In genomic region chr7:110850239-110850638, GRCh38 we compare ENCODE assay signal across 26 cellular contexts.
"Had no signal": no experiment of that assay in that cellular context is flagged by ENCODE, and none has a peak within 500 bp of the region (broad histone marks: within the 10 kb centered on the region; RNA-seq: fewer than 3 reads in every experiment).

No MANE protein-coding gene starts in this region.

- ATAC-seq: natural killer cell; psoas muscle; right cardiac atrium; right lobe of liver; stimulated activated effector memory CD8-positive, alpha-beta T cell treated with anti-CD3 and anti-CD28 coated beads, Interleukin-12 subunit alpha, Interleukin-12 subunit beta, amount 100 ng/mL, for 72 hours; stimulated activated naive B cell treated with anti-CD40 and anti-IgM and Interleukin-4, amounts not matched to agents 10 μg/mL and 1 μg/mL and 100 μg/mL, for 72 hours; upper lobe of right lung had no signal

- H3K4me1 Mint-ChIP-seq: natural killer cell; stimulated activated effector memory CD8-positive, alpha-beta T cell treated with anti-CD3 and anti-CD28 coated beads, Interleukin-12 subunit alpha, Interleukin-12 subunit beta, amount 100 ng/mL, for 72 hours; stimulated activated naive B cell treated with anti-CD40 and anti-IgM and Interleukin-4, amounts not matched to agents 10 μg/mL and 1 μg/mL and 100 μg/mL, for 72 hours had no signal

- H3K9me3 Mint-ChIP-seq: stimulated activated effector memory CD8-positive, alpha-beta T cell treated with anti-CD3 and anti-CD28 coated beads, Interleukin-12 subunit alpha, Interleukin-12 subunit beta, amount 100 ng/mL, for 72 hours; stimulated activated naive B cell treated with anti-CD40 and anti-IgM and Interleukin-4, amounts not matched to agents 10 μg/mL and 1 μg/mL and 100 μg/mL, for 72 hours; type B pancreatic cell had no signal

- H3K36me3 Mint-ChIP-seq: natural killer cell; neural progenitor cell; stimulated activated effector memory CD8-positive, alpha-beta T cell treated with anti-CD3 and anti-CD28 coated beads, Interleukin-12 subunit alpha, Interleukin-12 subunit beta, amount 100 ng/mL, for 72 hours; type B pancreatic cell had no signal

- DNase-seq: natural killer cell; occipital lobe; ovary; posterior cingulate gyrus; psoas muscle; right cardiac atrium; right lobe of liver; sigmoid colon; small intestine; stimulated activated CD4-positive, alpha-beta T cell treated with anti-CD3 and anti-CD28 coated beads, Interleukin-15, amount 100 ng/mL, for 24 hours; stimulated activated CD4-positive, alpha-beta T cell treated with anti-CD3 and anti-CD28 coated beads, Interleukin-2, amount 100 ng/mL, for 24 hours; stimulated activated CD4-positive, alpha-beta T cell treated with anti-CD3 and anti-CD28 coated beads, Interleukin-2, amount 100 ng/mL, for 48 hours; stimulated activated CD4-positive, alpha-beta T cell treated with anti-CD3 and anti-CD28 coated beads, Interleukin-4, amount 100 ng/mL, for 24 hours; stimulated activated naive B cell treated with anti-CD40 and anti-IgM and Interleukin-4, amounts not matched to agents 10 μg/mL and 1 μg/mL and 100 μg/mL, for 72 hours; stimulated activated naive CD4-positive, alpha-beta T cell treated with Interleukin-2 at 50 U/mL for 16 hours; stomach; testis; tibial artery; transverse colon; upper lobe of right lung had no signal

- H3K27ac Mint-ChIP-seq: natural killer cell; nephron; neural progenitor cell; progenitor cell of endocrine pancreas; stimulated activated effector memory CD8-positive, alpha-beta T cell treated with anti-CD3 and anti-CD28 coated beads, Interleukin-12 subunit alpha, Interleukin-12 subunit beta, amount 100 ng/mL, for 72 hours; stimulated activated naive B cell treated with anti-CD40 and anti-IgM and Interleukin-4, amounts not matched to agents 10 μg/mL and 1 μg/mL and 100 μg/mL, for 72 hours; stimulated activated naive CD8-positive, alpha-beta T cell treated with anti-CD3 and anti-CD28 coated beads, Interleukin-15, Interleukin-2, amounts not matched to agents 100 ng/mL and 50 ng/mL, for 24 hours; type B pancreatic cell had no signal

- H3K4me3 Mint-ChIP-seq: natural killer cell; nephron; neural progenitor cell; stimulated activated effector memory CD8-positive, alpha-beta T cell treated with anti-CD3 and anti-CD28 coated beads, Interleukin-12 subunit alpha, Interleukin-12 subunit beta, amount 100 ng/mL, for 72 hours; stimulated activated naive B cell treated with anti-CD40 and anti-IgM and Interleukin-4, amounts not matched to agents 10 μg/mL and 1 μg/mL and 100 μg/mL, for 72 hours; stimulated activated naive CD8-positive, alpha-beta T cell treated with anti-CD3 and anti-CD28 coated beads, Interleukin-15, Interleukin-2, amounts not matched to agents 100 ng/mL and 50 ng/mL, for 24 hours; type B pancreatic cell had no signal

- H3K27me3 Mint-ChIP-seq: progenitor cell of endocrine pancreas; stimulated activated naive B cell treated with anti-CD40 and anti-IgM and Interleukin-4, amounts not matched to agents 10 μg/mL and 1 μg/mL and 100 μg/mL, for 72 hours; stimulated activated naive CD8-positive, alpha-beta T cell treated with anti-CD3 and anti-CD28 coated beads, Interleukin-15, Interleukin-2, amounts not matched to agents 100 ng/mL and 50 ng/mL, for 24 hours; type B pancreatic cell had no signal
